Comparison of ENCODE assay signal across 16 cellular contexts in the genomic region with DNA sequence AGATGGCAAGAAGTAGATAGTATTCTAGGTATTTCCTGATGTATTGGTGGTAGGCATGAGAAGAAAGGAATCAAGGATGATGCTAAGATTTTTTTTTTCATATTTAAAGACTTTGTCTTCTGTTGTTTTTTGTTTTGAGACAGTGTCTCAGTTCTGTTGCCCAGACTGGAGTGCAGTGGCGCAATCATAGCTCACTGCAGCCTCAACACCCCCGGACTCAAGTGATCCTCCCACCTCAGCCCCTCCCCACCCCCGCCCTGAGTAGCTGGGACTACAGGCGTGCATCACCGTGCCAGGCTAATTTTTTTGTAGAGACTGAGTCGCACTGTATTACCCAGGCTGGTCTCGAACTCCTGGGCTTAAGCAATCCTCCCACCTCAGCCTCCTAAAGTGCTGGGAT. TPM values are rescaled to one million over a fixed set of nuclear protein-coding genes. Genes with fewer than 3 reads are reported as not detected.
DNase-seq lines count a peak whose midpoint lies in the region; TF ChIP-seq lines count a peak whose summit lies in the region.
"Had no signal": no experiment of that assay in that cellular context is flagged by ENCODE, and none has a peak within 500 bp of the region (broad histone marks: within the 10 kb centered on the region; RNA-seq: fewer than 3 reads in every experiment).

No MANE protein-coding gene starts in this region.

- TF ChIP-seq CTCF in brain (conservative IDR thresholded peaks at IDR 0.05): no peak
- no peak for TF ChIP-seq CTCF in sigmoid colon (IDR thresholded peaks at IDR 0.05)
- TF ChIP-seq CTCF in RWPE1 (conservative IDR thresholded peaks at IDR 0.05; ENCODE audit: low read depth): no peak
- no peak for TF ChIP-seq CTCF in prostate gland (IDR thresholded peaks at IDR 0.05)
- no peak for TF ChIP-seq CTCF in adrenal gland (IDR thresholded peaks at IDR 0.05)

- peaks cover 44% of the 10 kb centered on the region for H3K4me1 Mint-ChIP-seq in activated CD4-positive, alpha-beta T cell treated with anti-CD3 and anti-CD28 coated beads, Interleukin-2, amount 10 ng/mL, durations not matched to agents 7 days and 5 days
- H3K4me1 Mint-ChIP-seq in activated CD4-positive, alpha-beta T cell treated with anti-CD3 and anti-CD28 coated beads, Interleukin-2, amount 10 ng/mL, durations not matched to agents 24 days and 14 days: peaks cover 37% of the 10 kb centered on the region
- H3K4me1 Mint-ChIP-seq in IgD-negative memory B cell (peaks cover 29 to 36% (median 31%) of the 10 kb centered on the region in 3 donors), brain (peaks cover 31% of the 10 kb centered on the region)

- peak overlapping the region; percentile 42 for H3K27ac Mint-ChIP-seq in activated CD4-positive, alpha-beta T cell treated with anti-CD3 and anti-CD28 coated beads, Interleukin-2, amount 10 ng/mL, durations not matched to agents 7 days and 5 days
- H3K27ac Mint-ChIP-seq in activated CD4-positive, alpha-beta T cell treated with anti-CD3 and anti-CD28 coated beads, Interleukin-2, amount 10 ng/mL, durations not matched to agents 24 days and 14 days: no peak overlapping the region
- H3K27ac Mint-ChIP-seq in IgD-negative memory B cell (peak overlapping the region; percentile 69 to 80 (median 70)), brain (peak overlapping the region in 4 of 5 experiments; percentile 23 to 79 (median 49))

- H3K36me3 ChIP-seq in sigmoid colon: no peaks in the 10 kb centered on the region
- H3K36me3 ChIP-seq in prostate gland: no peaks in the 10 kb centered on the region
- peaks cover 0 to 6% of the 10 kb centered on the region in 2 donors for H3K36me3 ChIP-seq in adrenal gland (replicated peaks in 1 of 2)

- no peak for TF ChIP-seq EP300 in sigmoid colon (IDR thresholded peaks at IDR 0.05)

- no peaks in the 10 kb centered on the region for H3K27me3 Mint-ChIP-seq in activated CD4-positive, alpha-beta T cell treated with anti-CD3 and anti-CD28 coated beads, Interleukin-2, amount 10 ng/mL, durations not matched to agents 7 days and 5 days
- H3K27me3 Mint-ChIP-seq in activated CD4-positive, alpha-beta T cell treated with anti-CD3 and anti-CD28 coated beads, Interleukin-2, amount 10 ng/mL, durations not matched to agents 24 days and 14 days: no peaks in the 10 kb centered on the region
- H3K27me3 Mint-ChIP-seq in IgD-negative memory B cell (no peaks in the 10 kb centered on the region), brain (peaks cover 4% of the 10 kb centered on the region)

- no peak for DNase-seq in activated CD4-positive, alpha-beta T cell treated with anti-CD3 and anti-CD28 coated beads, Interleukin-2, amount 10 ng/mL, durations not matched to agents 7 days and 5 days
- no peak for DNase-seq in activated CD4-positive, alpha-beta T cell treated with anti-CD3 and anti-CD28 coated beads, Interleukin-2, amount 10 ng/mL, durations not matched to agents 24 days and 14 days
- DNase-seq in sigmoid colon (no peak), RWPE1 (ENCODE audit: low spot score) (no peak), prostate gland (ENCODE audit: low spot score) (no peak), adrenal gland (no peak)
- DNase-seq: activated CD4-positive, CD25-positive, alpha-beta regulatory T cell treated with anti-CD3 and anti-CD28 coated beads, Interleukin-2, amount 50 U/mL, for 72 hours; activated gamma-delta T cell treated with Interleukin-2 at 50 U/mL for 16 hours; cortex of kidney; foreskin keratinocyte; KG1; NCI-H2107 had no signal

- no peaks in the 10 kb centered on the region for H3K9me3 Mint-ChIP-seq in activated CD4-positive, alpha-beta T cell treated with anti-CD3 and anti-CD28 coated beads, Interleukin-2, amount 10 ng/mL, durations not matched to agents 7 days and 5 days
- H3K9me3 Mint-ChIP-seq in activated CD4-positive, alpha-beta T cell treated with anti-CD3 and anti-CD28 coated beads, Interleukin-2, amount 10 ng/mL, durations not matched to agents 24 days and 14 days: no peaks in the 10 kb centered on the region
- no peaks in the 10 kb centered on the region for H3K9me3 Mint-ChIP-seq in IgD-negative memory B cell
- no peaks in the 10 kb centered on the region for H3K9me3 Mint-ChIP-seq in brain

- POLR2A ChIA-PET in activated CD4-positive, alpha-beta T cell treated with anti-CD3 and anti-CD28 coated beads, Interleukin-2, amount 10 ng/mL, durations not matched to agents 7 days and 5 days (lab: Charles Lee): no interaction called here
- POLR2A ChIA-PET in RWPE1 (lab: Yijun Ruan, JAX; ENCODE audit: low non-redundant PET): interaction anchor here (0.6 to 1.1 kb wide), 3 partner anchors 53 to 193 kb away, joined by 3 to 4 read pairs (median 4); no protein-coding TSS in a partner anchor

- CTCF ChIA-PET in activated CD4-positive, alpha-beta T cell treated with anti-CD3 and anti-CD28 coated beads, Interleukin-2, amount 10 ng/mL, durations not matched to agents 7 days and 5 days (lab: Charles Lee): interaction anchor here (0.6 to 3.0 kb wide), 11 partner anchors 12 to 166 kb away, joined by 3 to 17 read pairs (median 4); no protein-coding TSS in a partner anchor
- CTCF ChIA-PET in RWPE1 (lab: Yijun Ruan, JAX): interaction anchor here (0.6 to 1.2 kb wide), 7 partner anchors 11 to 297 kb away, joined by 3 to 6 read pairs (median 3); no protein-coding TSS in a partner anchor

- H3K4me3 ChIP-seq in sigmoid colon: no peak overlapping the region
- H3K4me3 ChIP-seq in prostate gland: no peak overlapping the region
- H3K4me3 ChIP-seq in adrenal gland: no peak overlapping the region
- H3K4me3 ChIP-seq: A549, smooth muscle cell had no signal

- no peaks in the 10 kb centered on the region for H3K9me3 ChIP-seq in sigmoid colon
- no peaks in the 10 kb centered on the region for H3K9me3 ChIP-seq in prostate gland
- H3K9me3 ChIP-seq in adrenal gland (replicated peaks in 1 of 3): no peaks in the 10 kb centered on the region
- H3K9me3 ChIP-seq: A549 had no signal

- intact Hi-C loops in activated CD4-positive, alpha-beta T cell treated with anti-CD3 and anti-CD28 coated beads, Interleukin-2, amount 10 ng/mL, durations not matched to agents 24 days and 14 days (cut with micrococcal nuclease): loop anchor here (5.0 kb wide), 1 partner anchor 94 kb away; no protein-coding TSS in a partner anchor
- intact Hi-C loops in sigmoid colon (cut with DNase I) (no loop called here), prostate gland (cut with DNase I) (loop anchor here (5.0 to 10.0 kb wide), 3 partner anchors 74 to 146 kb away; no protein-coding TSS in a partner anchor), adrenal gland (cut with DNase I) (loop anchor here (10.0 kb wide), 2 partner anchors 157 to 167 kb away; a partner anchor contains a TSS)

- H3K4me1 ChIP-seq in sigmoid colon (peaks cover 0 to 39% (median 31%) of the 10 kb centered on the region in 4 donors), prostate gland (replicated peaks) (peaks cover 14% of the 10 kb centered on the region), adrenal gland (replicated peaks in 1 of 2) (peaks cover 17 to 32% of the 10 kb centered on the region in 2 donors)
- H3K4me1 ChIP-seq: foreskin keratinocyte had no signal

- H3K27ac ChIP-seq in sigmoid colon (peak overlapping the region; percentile 99 to 100 (median 100)), RWPE1 (no peak overlapping the region), prostate gland (peak overlapping the region in 1 of 2 donors; percentile 100), adrenal gland (peak overlapping the region in 1 of 5 donors; percentile 26)
- H3K27ac ChIP-seq: foreskin keratinocyte had no signal

- no peak overlapping the region for H3K4me3 Mint-ChIP-seq in activated CD4-positive, alpha-beta T cell treated with anti-CD3 and anti-CD28 coated beads, Interleukin-2, amount 10 ng/mL, durations not matched to agents 7 days and 5 days
- no peak overlapping the region for H3K4me3 Mint-ChIP-seq in activated CD4-positive, alpha-beta T cell treated with anti-CD3 and anti-CD28 coated beads, Interleukin-2, amount 10 ng/mL, durations not matched to agents 24 days and 14 days
- peak overlapping the region in 2 of 4 donors; percentile 57 to 92 for H3K4me3 Mint-ChIP-seq in IgD-negative memory B cell
- H3K4me3 Mint-ChIP-seq in brain: no peak overlapping the region

- WGBS in sigmoid colon, 2 donors: 78 to 81% methylated on average over 7 of the region's 7 CpGs
- 90% methylated on average over 7 of the region's 7 CpGs for WGBS in prostate gland
- 80 to 86% (median 81%) methylated on average over 7 of the region's 7 CpGs for WGBS in adrenal gland, 4 donors

- H3K36me3 Mint-ChIP-seq in activated CD4-positive, alpha-beta T cell treated with anti-CD3 and anti-CD28 coated beads, Interleukin-2, amount 10 ng/mL, durations not matched to agents 7 days and 5 days (ENCODE audit: low read depth): peaks cover 22% of the 10 kb centered on the region
- peaks cover 10% of the 10 kb centered on the region for H3K36me3 Mint-ChIP-seq in activated CD4-positive, alpha-beta T cell treated with anti-CD3 and anti-CD28 coated beads, Interleukin-2, amount 10 ng/mL, durations not matched to agents 24 days and 14 days (ENCODE audit: low read depth)
- H3K36me3 Mint-ChIP-seq in IgD-negative memory B cell (peaks cover 5% of the 10 kb centered on the region), brain (peaks cover 6% of the 10 kb centered on the region)

- TF ChIP-seq POLR2A in sigmoid colon (IDR thresholded peaks at IDR 0.05) (no peak), prostate gland (IDR thresholded peaks at IDR 0.05) (no peak), adrenal gland (IDR thresholded peaks at IDR 0.05) (no peak)

- no peaks in the 10 kb centered on the region for H3K27me3 ChIP-seq in sigmoid colon
- no peaks in the 10 kb centered on the region for H3K27me3 ChIP-seq in prostate gland (replicated peaks; ENCODE audit: insufficient read depth)
- no peaks in the 10 kb centered on the region for H3K27me3 ChIP-seq in adrenal gland
- H3K27me3 ChIP-seq: foreskin keratinocyte had no signal

RNA-seq across cellular contexts. Expression of a gene that starts 2.8 kb away (rescaled TPM):
- total RNA-seq in activated CD4-positive, alpha-beta T cell treated with anti-CD3 and anti-CD28 coated beads, Interleukin-2, amount 10 ng/mL, durations not matched to agents 7 days and 5 days: 100 to 1,000 TPM; 529 to 567 TPM
- total RNA-seq in activated CD4-positive, alpha-beta T cell treated with anti-CD3 and anti-CD28 coated beads, Interleukin-2, amount 10 ng/mL, durations not matched to agents 24 days and 14 days: 291 and 297 TPM in 2 replicates
- polyA plus RNA-seq in IgD-negative memory B cell (419 TPM), brain (ENCODE audit: insufficient read depth, low read depth, low replicate concordance) (495 TPM), sigmoid colon (100 to 1,000 TPM; 372 to 454 (median 393) TPM), adrenal gland (100 to 1,000 TPM; 156 to 314 (median 171) TPM)
- total RNA-seq in sigmoid colon (100 to 1,000 TPM; 128 to 214 (median 145) TPM), prostate gland (100 to 1,000 TPM; 139 to 150 TPM), adrenal gland (100 to 1,000 TPM; 110 to 386 (median 204) TPM)
